ENCODE assay signal across 27 cellular contexts in genomic region chr6:20490591-20490990, GRCh38.
"Had no signal": no experiment of that assay in that cellular context is flagged by ENCODE, and none has a peak within 500 bp of the region (broad histone marks: within the 10 kb centered on the region; RNA-seq: fewer than 3 reads in every experiment).

No MANE protein-coding gene starts in this region.

- FAIRE-seq: endometrium, islet of Langerhans, keratinocyte had no signal

- H3K4me3 Mint-ChIP-seq: dendritic cell treated with granulocyte-macrophage colony-stimulating factor and Interleukin-4, amounts not matched to agents 40 ng/mL and 50 ng/mL, for 4 days; effector memory CD8-positive, alpha-beta T cell; endodermal cell; mesothelial cell of epicardium; naive B cell had no signal

- H3K4me1 Mint-ChIP-seq: endodermal cell, mesothelial cell of epicardium had no signal

- H3K9me3 Mint-ChIP-seq: dendritic cell treated with granulocyte-macrophage colony-stimulating factor and Interleukin-4, amounts not matched to agents 40 ng/mL and 50 ng/mL, for 4 days; effector memory CD8-positive, alpha-beta T cell; endodermal cell; naive B cell had no signal

- H3K27me3 Mint-ChIP-seq: dendritic cell treated with granulocyte-macrophage colony-stimulating factor and Interleukin-4, amounts not matched to agents 40 ng/mL and 50 ng/mL, for 4 days; effector memory CD8-positive, alpha-beta T cell; naive B cell had no signal

- H3K27ac Mint-ChIP-seq: dendritic cell treated with granulocyte-macrophage colony-stimulating factor and Interleukin-4, amounts not matched to agents 40 ng/mL and 50 ng/mL, for 4 days; endodermal cell; mesothelial cell of epicardium had no signal

- ATAC-seq: effector memory CD8-positive, alpha-beta T cell; esophagus mucosa; gastrocnemius medialis; heart right ventricle; left cardiac atrium; left lung; left ventricle myocardium superior; lower lobe of right lung; mucosa of descending colon had no signal

- DNase-seq: colonic mucosa; cortex of kidney; effector CD8-positive, alpha-beta T cell; effector memory CD8-positive, alpha-beta T cell; endodermal cell; erythroblast; esophagus squamous epithelium; foreskin fibroblast; foreskin melanocyte; gastrocnemius medialis; glutamatergic neuron; head of caudate nucleus; heart right ventricle; hippocampal formation; left cardiac atrium; left lung; left ventricle myocardium superior; lower lobe of right lung; mesenchymal stem cell; mucosa of descending colon; naive B cell had no signal
